Comparison of ENCODE assay signal across 21 cellular contexts in genomic region chr12:113512568-113512967, GRCh38. TPM values are rescaled to one million over a fixed set of nuclear protein-coding genes. Genes with fewer than 3 reads are reported as not detected.
"Had no signal": no experiment of that assay in that cellular context is flagged by ENCODE, and none has a peak within 500 bp of the region (broad histone marks: within the 10 kb centered on the region; RNA-seq: fewer than 3 reads in every experiment).

No MANE protein-coding gene starts in this region.

- H3K27ac Mint-ChIP-seq: naive B cell, nephron, type B pancreatic cell had no signal

- H3K4me3 Mint-ChIP-seq: nephron, type B pancreatic cell had no signal

- H3K27ac ChIP-seq: coronary artery, heart right ventricle, neutrophil, psoas muscle, skin epidermis had no signal

- H3K9me3 ChIP-seq: neutrophil, psoas muscle had no signal

- H3K9me3 Mint-ChIP-seq: nephron, type B pancreatic cell had no signal

- H3K36me3 ChIP-seq: heart right ventricle, neutrophil had no signal

- H3K36me3 Mint-ChIP-seq: type B pancreatic cell had no signal

- H3K4me3 ChIP-seq: coronary artery, heart right ventricle, psoas muscle, skin epidermis had no signal

- DNase-seq: effector CD4-positive, alpha-beta T cell; foreskin melanocyte; heart right ventricle; hypothalamus; kidney glomerular epithelial cell; mesendoderm; naive B cell; psoas muscle; retina; stimulated activated naive CD4-positive, alpha-beta T cell had no signal

- ATAC-seq: heart right ventricle, psoas muscle, sciatic nerve had no signal

- H3K4me1 ChIP-seq: heart right ventricle, psoas muscle had no signal

- H3K4me1 Mint-ChIP-seq: nephron had no signal

RNA-seq across cellular contexts. Expression of gene LHX5, which starts 40.9 kb away (rescaled TPM):
- total RNA-seq: dermis microvascular lymphatic vessel endothelial cell, glomerular endothelial cell, heart right ventricle, liver, lung microvascular endothelial cell, osteoblast, psoas muscle, sciatic nerve had no signal
